8 cellular contexts compared by ENCODE assay signal in the genomic region with DNA sequence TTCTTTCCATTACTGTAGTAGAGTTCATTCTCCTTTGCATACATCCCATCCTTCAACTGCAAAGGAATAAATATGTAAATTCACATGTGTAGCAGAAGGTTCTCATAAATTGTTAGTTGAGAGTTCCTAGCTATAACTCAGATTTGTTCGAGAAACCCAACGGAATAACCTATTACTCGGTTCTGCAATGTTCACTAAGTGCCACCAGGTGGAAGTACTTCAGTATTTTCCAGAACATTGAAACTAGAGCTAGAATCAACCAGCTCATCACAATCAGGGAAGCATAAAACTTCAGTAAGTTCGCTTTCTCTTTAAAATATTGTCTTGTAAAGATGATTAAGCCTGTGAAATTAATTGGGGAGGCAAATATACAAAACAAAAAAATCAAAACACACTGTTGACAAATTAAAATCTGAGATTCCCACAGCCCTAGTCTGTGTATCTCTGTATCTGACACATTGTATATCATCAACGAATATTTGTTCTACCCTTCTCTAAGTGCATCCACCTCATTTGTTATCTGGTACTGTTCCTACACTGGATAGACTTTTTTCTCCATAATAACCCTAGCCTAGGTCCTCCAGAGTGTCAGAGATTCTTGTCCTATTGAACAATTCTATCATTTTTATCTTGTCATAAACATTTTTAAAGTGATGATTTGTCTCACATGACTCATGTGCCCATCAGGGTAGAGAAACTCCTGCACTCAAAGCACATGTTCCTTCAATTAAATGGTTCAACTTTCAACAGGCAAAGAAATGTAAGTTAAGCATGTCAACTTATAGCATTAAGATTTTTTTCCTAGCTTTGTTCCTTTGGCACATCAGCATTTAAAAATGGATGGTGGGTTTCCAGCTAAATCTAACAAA. TPM values are rescaled to one million over a fixed set of nuclear protein-coding genes. Genes with fewer than 3 reads are reported as not detected.
DNase-seq lines count a peak whose midpoint lies in the region; ATAC-seq and TF ChIP-seq lines count a peak whose summit lies in the region.

No MANE protein-coding gene starts in this region.

- H3K4me2 ChIP-seq in mesendoderm (ENCODE audit: low read length) = no peak overlapping the region

- ATAC-seq in HG02973 (IDR thresholded peaks at IDR 0.05; ENCODE audit: unreplicated experiment) = peak; percentile 77

- no peaks in the 10 kb centered on the region for H3K9me3 Mint-ChIP-seq in activated T-helper 2 cell treated with anti-CD3 and anti-CD28 coated beads, Interferon-gamma antibody, Interleukin-2, Interleukin-4, amounts not matched to agents 10 μg/mL and 5 μg/mL and 100 μg/mL, durations not matched to agents 14 hours and 24 hours and 36 hours

- H3K4me3 ChIP-seq in ACC112 (ENCODE audit: low read depth, low read length) (no peak overlapping the region), dorsolateral prefrontal cortex (peak overlapping the region in 1 of 59 donors; percentile 28), mesendoderm (ENCODE audit: low read length) (no peak overlapping the region), MG63 (no peak overlapping the region)

- peaks cover 6% of the 10 kb centered on the region for H3K27me3 Mint-ChIP-seq in activated T-helper 2 cell treated with anti-CD3 and anti-CD28 coated beads, Interferon-gamma antibody, Interleukin-2, Interleukin-4, amounts not matched to agents 10 μg/mL and 5 μg/mL and 100 μg/mL, durations not matched to agents 14 hours and 24 hours and 36 hours (ENCODE audit: low read depth)

- no peak overlapping the region for H2AK5ac ChIP-seq in mesendoderm (ENCODE audit: low read length)

- H3K9me3 ChIP-seq in MG63 = no peaks in the 10 kb centered on the region

- H2AFZ ChIP-seq in ACC112 (ENCODE audit: low read length, unreplicated experiment) = peak overlapping the region; percentile 28

- no peak overlapping the region for H3K27ac Mint-ChIP-seq in activated T-helper 2 cell treated with anti-CD3 and anti-CD28 coated beads, Interferon-gamma antibody, Interleukin-2, Interleukin-4, amounts not matched to agents 10 μg/mL and 5 μg/mL and 100 μg/mL, durations not matched to agents 14 hours and 24 hours and 36 hours

- no peaks in the 10 kb centered on the region for H3K4me1 Mint-ChIP-seq in activated T-helper 2 cell treated with anti-CD3 and anti-CD28 coated beads, Interferon-gamma antibody, Interleukin-2, Interleukin-4, amounts not matched to agents 10 μg/mL and 5 μg/mL and 100 μg/mL, durations not matched to agents 14 hours and 24 hours and 36 hours (ENCODE audit: low read depth)

- H3K27me3 ChIP-seq in ACC112 (ENCODE audit: insufficient read depth, low read length) (no peaks in the 10 kb centered on the region), dorsolateral prefrontal cortex (no peaks in the 10 kb centered on the region), mesendoderm (ENCODE audit: insufficient read depth, low read length, poor library complexity) (no peaks in the 10 kb centered on the region), MG63 (0 out of 2 replicates have a peak, but pooled peaks cover 2% of the 10 kb centered on the region)

- DNase-seq in NCI-H82 treated with DMSO at 0.1 percent for 48 hours (lab: John Stamatoyannopoulos, UW; ENCODE audit: unreplicated experiment) (peak; percentile 47), dorsolateral prefrontal cortex (no peak), mesendoderm (peak; percentile 55), MG63 (no peak)
- no peak for DNase-seq in activated T-helper 2 cell treated with anti-CD3 and anti-CD28 coated beads, Interferon-gamma antibody, Interleukin-2, Interleukin-4, amounts not matched to agents 10 μg/mL and 5 μg/mL and 100 μg/mL, durations not matched to agents 14 hours and 24 hours and 36 hours (ENCODE audit: low spot score)

- no CpG with 5 or more reads among the region's 5 CpGs for WGBS in mesendoderm (ENCODE audit: extremely low coverage, insufficient coverage, low lambda C conversion rate)

- H3K18ac ChIP-seq in mesendoderm (ENCODE audit: low read length) = no peak overlapping the region

- H3K4ac ChIP-seq in mesendoderm (ENCODE audit: low read depth, low read length) = no peak overlapping the region

- H3K9ac ChIP-seq in mesendoderm (ENCODE audit: low read length) = no peak overlapping the region

- peak; percentile 48 for TF ChIP-seq CTCF in GM12872 (IDR thresholded peaks at IDR 0.05; ENCODE audit: insufficient read depth, low read depth, low read length)
- peak; percentile 42 to 82 (median 70) for TF ChIP-seq CTCF in dorsolateral prefrontal cortex (IDR thresholded peaks at IDR 0.05 in 54 of 56, conservative IDR thresholded peaks at IDR 0.05 in 2 of 56; ENCODE audit: low read depth in 1 of 56, partially characterized antibody in 56 of 56)

- no peak overlapping the region for H2BK5ac ChIP-seq in mesendoderm (ENCODE audit: low read length)

- no peak overlapping the region for H4K8ac ChIP-seq in mesendoderm (ENCODE audit: low read depth, low read length)

- no peaks in the 10 kb centered on the region for H3K79me1 ChIP-seq in mesendoderm (ENCODE audit: low read length)

- H3K79me2 ChIP-seq in ACC112 (ENCODE audit: control insufficient read depth, insufficient read depth, low read length, unreplicated experiment) (no peaks in the 10 kb centered on the region), mesendoderm (ENCODE audit: control insufficient read depth, insufficient read depth, low read length) (no peaks in the 10 kb centered on the region)

- H3K4me1 ChIP-seq in ACC112 (ENCODE audit: control insufficient read depth, insufficient read depth, low read length, unreplicated experiment) = peaks cover 6% of the 10 kb centered on the region
- H3K4me1 ChIP-seq in mesendoderm (ENCODE audit: control insufficient read depth, low read depth, low read length) = no peaks in the 10 kb centered on the region

- no peak overlapping the region for H3K4me3 Mint-ChIP-seq in activated T-helper 2 cell treated with anti-CD3 and anti-CD28 coated beads, Interferon-gamma antibody, Interleukin-2, Interleukin-4, amounts not matched to agents 10 μg/mL and 5 μg/mL and 100 μg/mL, durations not matched to agents 14 hours and 24 hours and 36 hours (ENCODE audit: low read depth)

- no peaks in the 10 kb centered on the region for H3K36me3 ChIP-seq in ACC112 (ENCODE audit: insufficient read depth, low read length)
- H3K36me3 ChIP-seq in mesendoderm (ENCODE audit: control insufficient read depth, insufficient read depth, low read length) = no peaks in the 10 kb centered on the region
- H3K36me3 ChIP-seq in MG63 = no peaks in the 10 kb centered on the region

- H2BK120ac ChIP-seq in mesendoderm (ENCODE audit: low read depth, low read length) = no peak overlapping the region

- intact Hi-C loops in dorsolateral prefrontal cortex (cut with DNase I) = loop anchor here (5.0 to 10.0 kb wide), 3 partner anchors 258 to 348 kb away; a partner anchor contains a TSS
- intact Hi-C loops in activated T-helper 2 cell treated with anti-CD3 and anti-CD28 coated beads, Interferon-gamma antibody, Interleukin-2, Interleukin-4, amounts not matched to agents 10 μg/mL and 5 μg/mL and 100 μg/mL, durations not matched to agents 14 hours and 24 hours and 36 hours (cut with micrococcal nuclease) = loop anchor here (5.0 kb wide), 1 partner anchor 345 kb away; a partner anchor contains a TSS

- H3K23ac ChIP-seq in mesendoderm (ENCODE audit: low read length) = no peak overlapping the region

- H3K27ac ChIP-seq in ACC112 (ENCODE audit: low read depth, low read length) (no peak overlapping the region), dorsolateral prefrontal cortex (no peak overlapping the region), mesendoderm (ENCODE audit: low read depth, low read length) (no peak overlapping the region)

- no peak overlapping the region for H3K56ac ChIP-seq in mesendoderm (ENCODE audit: low read length)

- H2BK15ac ChIP-seq in mesendoderm (replicated peaks; ENCODE audit: low read depth) = no peak overlapping the region

- no peak overlapping the region for H4K5ac ChIP-seq in mesendoderm (ENCODE audit: low read length)

- no peaks in the 10 kb centered on the region for H3K36me3 Mint-ChIP-seq in activated T-helper 2 cell treated with anti-CD3 and anti-CD28 coated beads, Interferon-gamma antibody, Interleukin-2, Interleukin-4, amounts not matched to agents 10 μg/mL and 5 μg/mL and 100 μg/mL, durations not matched to agents 14 hours and 24 hours and 36 hours (ENCODE audit: low read depth)

RNA-seq across cellular contexts. Expression of a gene that starts 31.9 kb away (rescaled TPM):
- total RNA-seq in dorsolateral prefrontal cortex = not detected
- not detected for polyA plus RNA-seq in mesendoderm (2013, experiment 1 of 2)
- polyA plus RNA-seq in mesendoderm (2013, experiment 2 of 2) = not detected
- total RNA-seq in MG63 (2014; rRNA removed; shearing (Covaris generic); ENCODE audit: low replicate concordance) = not detected in 2 replicates
- not detected in 2 replicates for total RNA-seq in activated T-helper 2 cell treated with anti-CD3 and anti-CD28 coated beads, Interferon-gamma antibody, Interleukin-2, Interleukin-4, amounts not matched to agents 10 μg/mL and 5 μg/mL and 100 μg/mL, durations not matched to agents 14 hours and 24 hours and 36 hours

Comparison
In these comparisons a context has a peak if more than half of its experiments do, and no peak if none do; other contexts are left out.
1. DNase-seq: peak in NCI-H82 treated with DMSO at 0.1 percent for 48 hours (single experiment) and mesendoderm (single experiment); none in dorsolateral prefrontal cortex (0 of 10), MG63 (single experiment) and activated T-helper 2 cell treated with anti-CD3 and anti-CD28 coated beads, Interferon-gamma antibody, Interleukin-2, Interleukin-4, amounts not matched to agents 10 μg/mL and 5 μg/mL and 100 μg/mL, durations not matched to agents 14 hours and 24 hours and 36 hours (single experiment).